In the genomic region with DNA sequence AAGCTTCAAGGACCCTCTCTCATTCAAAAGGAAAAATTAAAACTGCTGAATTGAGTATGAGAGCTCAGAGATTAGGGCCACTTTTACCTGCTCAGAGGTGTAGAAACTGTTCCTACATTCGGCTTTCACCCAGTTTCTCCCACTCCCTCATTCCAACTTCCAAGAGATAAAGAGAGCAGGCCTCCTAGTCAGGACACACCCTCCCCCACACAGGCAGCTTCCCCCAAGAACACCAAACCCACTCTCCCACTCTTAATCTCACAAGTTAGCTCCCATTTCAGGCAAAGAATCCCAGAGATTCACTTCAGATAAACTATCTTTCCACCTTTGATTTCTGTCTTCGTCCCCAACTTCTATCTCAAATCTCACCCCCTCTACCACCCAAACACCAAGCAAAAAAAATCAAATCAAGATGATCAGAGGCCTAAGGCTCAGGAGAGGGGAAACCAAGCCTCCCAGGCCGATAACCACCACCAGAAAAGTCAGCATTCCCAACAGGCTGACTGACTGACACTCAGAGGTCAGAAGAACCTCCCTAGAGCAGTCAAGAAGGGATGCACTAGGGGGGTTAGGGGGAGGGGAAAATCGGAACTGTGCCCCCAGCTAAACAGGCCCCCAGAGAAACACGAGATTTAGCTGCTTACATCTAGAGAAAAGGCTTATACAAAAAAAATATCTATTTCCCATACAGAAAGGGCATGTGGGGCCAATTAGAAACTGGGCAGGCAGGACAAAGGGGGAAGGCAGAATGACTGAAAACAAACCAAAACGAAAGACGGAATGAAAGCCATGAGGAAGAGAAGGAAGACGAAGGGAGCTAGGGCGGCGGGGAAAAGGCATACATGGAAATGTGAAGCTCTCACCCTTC, we compare ENCODE assay signal across 8 cellular contexts. TPM values are rescaled to one million over a fixed set of nuclear protein-coding genes. Genes with fewer than 3 reads are reported as not detected.
DNase-seq lines count a peak whose midpoint lies in the region; ATAC-seq and TF ChIP-seq lines count a peak whose summit lies in the region.

No MANE protein-coding gene starts in this region.

- no peak overlapping the region for H2AFZ ChIP-seq in SU-DHL-6 (ENCODE audit: low read depth, low read length, severe bottlenecking)
- H2AFZ ChIP-seq in fibroblast of lung (ENCODE audit: low read length): no peak overlapping the region

- ATAC-seq in HG02610 (IDR thresholded peaks at IDR 0.05; ENCODE audit: unreplicated experiment): no peak

- H3K4me2 ChIP-seq in SU-DHL-6 (ENCODE audit: low read depth, low read length, poor library complexity, severe bottlenecking) (peak overlapping the region; percentile 99), fibroblast of lung (ENCODE audit: extremely low read depth, insufficient read depth, low read length) (peak overlapping the region; percentile 94)

- DNase-seq in GM06990 (ENCODE audit: extremely low read depth, insufficient read length): no peak
- DNase-seq in fibroblast of lung (ENCODE audit: low read depth in 2 of 2): no peak
- no peak for DNase-seq in retinal pigment epithelial cell (ENCODE audit: low read depth)
- no peak for DNase-seq in NCI-H1105 (lab: John Stamatoyannopoulos, UW)
- DNase-seq in nucleus accumbens (lab: John Stamatoyannopoulos, UW): no peak
- DNase-seq in H4 (ENCODE audit: low spot score): no peak

- H3K27ac ChIP-seq in SU-DHL-6 (ENCODE audit: low read depth, low read length) (peak overlapping the region; percentile 57), fibroblast of lung (ENCODE audit: insufficient read depth, low read length) (peak overlapping the region; percentile 83)

- H3F3A ChIP-seq in SU-DHL-6 (ENCODE audit: insufficient read depth): peaks cover 11% of the 10 kb centered on the region

- H3K9me2 ChIP-seq in SU-DHL-6 (replicated peaks; ENCODE audit: insufficient read depth, low read length): no peaks in the 10 kb centered on the region

- H3K9me3 ChIP-seq in SU-DHL-6 (ENCODE audit: insufficient read depth, low read length) (no peaks in the 10 kb centered on the region), fibroblast of lung (ENCODE audit: control insufficient read depth, insufficient read depth, low read depth, low read length) (no peaks in the 10 kb centered on the region)

- H3K4me3 ChIP-seq in GM06990 (replicated peaks; ENCODE audit: low read depth, low read length) (peak overlapping the region; percentile 92), SU-DHL-6 (ENCODE audit: insufficient read depth, low read length, poor library complexity, severe bottlenecking) (peak overlapping the region; percentile 93), fibroblast of lung (replicated peaks in 1 of 4; ENCODE audit: control extremely low read depth in 1 of 4, insufficient read depth in 1 of 4, low read depth in 3 of 4, low read length in 4 of 4) (peak overlapping the region; percentile 68 to 98 (median 88)), retinal pigment epithelial cell (ENCODE audit: low read length) (peak overlapping the region; percentile 95)

- H3K27me3 ChIP-seq in GM06990 (replicated peaks; ENCODE audit: control insufficient read depth, insufficient read depth, low read length) (no peaks in the 10 kb centered on the region), SU-DHL-6 (ENCODE audit: low read length) (no peaks in the 10 kb centered on the region), fibroblast of lung (ENCODE audit: control insufficient read depth, insufficient read depth, low read length) (no peaks in the 10 kb centered on the region)

- peak overlapping the region; percentile 87 for H3K9ac ChIP-seq in SU-DHL-6 (ENCODE audit: low read length)
- H3K9ac ChIP-seq in fibroblast of lung (ENCODE audit: insufficient read depth, low read length): peak overlapping the region; percentile 76

- H3K36me3 ChIP-seq in GM06990 (ENCODE audit: control insufficient read depth, insufficient read depth, low read length) (peaks cover 26% of the 10 kb centered on the region), SU-DHL-6 (ENCODE audit: low read length) (peaks cover 27% of the 10 kb centered on the region), fibroblast of lung (ENCODE audit: control insufficient read depth, insufficient read depth, low read length) (peaks cover 24% of the 10 kb centered on the region)

- TF ChIP-seq CTCF in GM06990 (IDR thresholded peaks at IDR 0.05; ENCODE audit: insufficient read depth, low read length, poor library complexity, severe bottlenecking) (no peak), SU-DHL-6 (IDR thresholded peaks at IDR 0.05; ENCODE audit: insufficient read depth, low read length, poor library complexity, severe bottlenecking) (no peak), fibroblast of lung (conservative IDR thresholded peaks at IDR 0.05 in 1 of 2, IDR thresholded peaks at IDR 0.05 in 1 of 2; ENCODE audit: low read depth in 1 of 2, low read length in 2 of 2) (no peak), retinal pigment epithelial cell (conservative IDR thresholded peaks at IDR 0.05; ENCODE audit: low read depth, low read length) (no peak)

- peaks cover 38% of the 10 kb centered on the region for H3K79me2 ChIP-seq in SU-DHL-6 (ENCODE audit: insufficient read depth, low read length)
- peaks cover 54% of the 10 kb centered on the region for H3K79me2 ChIP-seq in fibroblast of lung (ENCODE audit: control insufficient read depth, insufficient read depth, low read length)

- H3K4me1 ChIP-seq in fibroblast of lung (ENCODE audit: control insufficient read depth, extremely low read depth, insufficient read depth, low read length): peaks cover 20% of the 10 kb centered on the region

- H4K20me1 ChIP-seq in SU-DHL-6 (ENCODE audit: low read depth, low read length) (peaks cover 9% of the 10 kb centered on the region; the same call in 1 of the 2 replicates), fibroblast of lung (ENCODE audit: control insufficient read depth, extremely low read depth, insufficient read depth, low read length) (no peaks in the 10 kb centered on the region)

RNA-seq across cellular contexts. Expression of gene CDH24, which starts 13.2 kb away (rescaled TPM):
- 5.6 and 6.2 TPM in 2 replicates for total RNA-seq in fibroblast of lung
- polyA plus RNA-seq in fibroblast of lung: 5.0 and 6.5 TPM in 2 replicates
- 5.1 and 6.8 TPM in 2 replicates for polyA plus RNA-seq in fibroblast of lung (2012)
- polyA minus RNA-seq in fibroblast of lung (ENCODE audit: low replicate concordance): 12.8 and 23.3 TPM in 2 replicates
- total RNA-seq in H4 (2014; rRNA removed; shearing (Covaris generic)): 2.9 and 3.3 TPM in 2 replicates

RNA-seq across cellular contexts. Expression of gene ACIN1, which starts 24.4 kb away (rescaled TPM):
- total RNA-seq in fibroblast of lung: 58.3 and 75.1 TPM in 2 replicates
- 94.0 and 101 TPM in 2 replicates for polyA plus RNA-seq in fibroblast of lung
- polyA plus RNA-seq in fibroblast of lung (2012): 83.2 and 87.5 TPM in 2 replicates
- 66.3 and 73.4 TPM in 2 replicates for polyA minus RNA-seq in fibroblast of lung (ENCODE audit: low replicate concordance)
- 37.3 and 43.9 TPM in 2 replicates for total RNA-seq in H4 (2014; rRNA removed; shearing (Covaris generic))

RNA-seq across cellular contexts. Expression of gene C14orf119, which starts 24.8 kb away (rescaled TPM):
- total RNA-seq in fibroblast of lung: 55.0 and 60.4 TPM in 2 replicates
- 96.5 and 115 TPM in 2 replicates for polyA plus RNA-seq in fibroblast of lung
- polyA plus RNA-seq in fibroblast of lung (2012): 88.5 and 104 TPM in 2 replicates
- 89.5 and 118 TPM in 2 replicates for polyA minus RNA-seq in fibroblast of lung (ENCODE audit: low replicate concordance)
- 71.4 and 93.4 TPM in 2 replicates for total RNA-seq in H4 (2014; rRNA removed; shearing (Covaris generic))

RNA-seq across cellular contexts. Expression of gene PSMB11, which starts 28.5 kb away (rescaled TPM):
- total RNA-seq in fibroblast of lung: under 0.01 TPM in 1 of 2 replicates, not detected in the other
- not detected in 2 replicates for polyA plus RNA-seq in fibroblast of lung
- polyA plus RNA-seq in fibroblast of lung (2012): not detected in 2 replicates
- not detected in 2 replicates for polyA minus RNA-seq in fibroblast of lung (ENCODE audit: low replicate concordance)
- not detected in 2 replicates for total RNA-seq in H4 (2014; rRNA removed; shearing (Covaris generic))

RNA-seq across cellular contexts. Expression of gene CIROP, which starts 34.3 kb away (rescaled TPM):
- total RNA-seq in fibroblast of lung: 0.17 and 1.0 TPM in 2 replicates
- polyA plus RNA-seq in fibroblast of lung: 0.09 and 0.61 TPM in 2 replicates
- polyA plus RNA-seq in fibroblast of lung (2012): 0.05 and 0.44 TPM in 2 replicates
- 0.59 TPM in 1 of 2 replicates, not detected in the other for polyA minus RNA-seq in fibroblast of lung (ENCODE audit: low replicate concordance)
- total RNA-seq in H4 (2014; rRNA removed; shearing (Covaris generic)): not detected in 2 replicates
